ENCODE assay signal across 8 cellular contexts in the genomic region with DNA sequence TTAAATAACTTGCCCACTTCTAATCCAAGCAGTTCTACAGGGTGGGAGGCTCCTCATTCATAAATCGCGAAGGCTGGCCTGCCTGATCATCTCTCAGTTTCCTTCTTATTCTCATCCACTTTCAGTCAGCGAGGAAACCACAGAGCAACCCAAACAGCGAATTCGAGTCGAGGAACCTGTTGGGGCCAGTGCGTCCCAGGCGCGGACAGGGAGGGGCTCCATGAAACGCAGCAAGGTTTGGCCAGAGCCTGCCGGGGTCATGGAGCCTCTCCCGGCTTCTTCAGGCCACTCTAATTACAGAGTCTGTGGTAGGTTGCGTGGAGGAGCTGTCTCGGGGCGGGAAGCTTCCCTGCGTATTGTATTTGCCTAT. TPM values are rescaled to one million over a fixed set of nuclear protein-coding genes. Genes with fewer than 3 reads are reported as not detected.
DNase-seq lines count a peak whose midpoint lies in the region; ATAC-seq and TF ChIP-seq lines count a peak whose summit lies in the region.

No MANE protein-coding gene starts in this region.

- H3K27me3 ChIP-seq in BLaER1 (peaks cover 41% of the 10 kb centered on the region), esophagus muscularis mucosa (no peaks in the 10 kb centered on the region), neural progenitor cell (peaks cover 64% of the 10 kb centered on the region)

- no peaks in the 10 kb centered on the region for H3K36me3 ChIP-seq in BLaER1
- no peaks in the 10 kb centered on the region for H3K36me3 ChIP-seq in esophagus muscularis mucosa
- no peaks in the 10 kb centered on the region for H3K36me3 ChIP-seq in neural progenitor cell

- H3K4me1 ChIP-seq in BLaER1 (peaks cover 23% of the 10 kb centered on the region), esophagus muscularis mucosa (peaks cover 31 to 62% (median 54%) of the 10 kb centered on the region in 4 donors), neural progenitor cell (peaks cover 34% of the 10 kb centered on the region)

- peak overlapping the region; percentile 75 for H3K4me3 ChIP-seq in BLaER1
- peak overlapping the region; percentile 76 to 88 (median 79) for H3K4me3 ChIP-seq in esophagus muscularis mucosa
- H3K4me3 ChIP-seq in neural progenitor cell, result peak overlapping the region; percentile 42

- peak; percentile 5 for ATAC-seq in GM21825 (IDR thresholded peaks at IDR 0.05; ENCODE audit: unreplicated experiment)

- H3K79me2 ChIP-seq in neural progenitor cell (ENCODE audit: low read depth), result no peaks in the 10 kb centered on the region

- H3K9me3 ChIP-seq in BLaER1, result no peaks in the 10 kb centered on the region
- H3K9me3 ChIP-seq in esophagus muscularis mucosa, result no peaks in the 10 kb centered on the region
- no peaks in the 10 kb centered on the region for H3K9me3 ChIP-seq in neural progenitor cell (ENCODE audit: low read depth)

- no peak for TF ChIP-seq EP300 in esophagus muscularis mucosa (IDR thresholded peaks at IDR 0.05)

- no peak for TF ChIP-seq CTCF in esophagus muscularis mucosa (IDR thresholded peaks at IDR 0.05)
- TF ChIP-seq CTCF in neural progenitor cell (IDR thresholded peaks at IDR 0.05), result no peak

- peaks cover 15% of the 10 kb centered on the region; the same call in 1 of the 2 replicates for H4K20me1 ChIP-seq in BLaER1
- H4K20me1 ChIP-seq in neural progenitor cell (ENCODE audit: low read depth), result peaks cover 13% of the 10 kb centered on the region

- H3K36me3 Mint-ChIP-seq in T-helper 2 cell treated with Interferon-gamma antibody and Interleukin-4, amounts not matched to agents 5 μg/mL and 100 μg/mL, for 36 hours (ENCODE audit: low read depth), result no peaks in the 10 kb centered on the region
- H3K36me3 Mint-ChIP-seq in neural progenitor cell, result no peaks in the 10 kb centered on the region

- H2AFZ ChIP-seq in neural progenitor cell (replicated peaks), result peak overlapping the region; percentile 82

- peak overlapping the region; percentile 88 for H3K27ac Mint-ChIP-seq in T-helper 2 cell treated with Interferon-gamma antibody and Interleukin-4, amounts not matched to agents 5 μg/mL and 100 μg/mL, for 36 hours
- H3K27ac Mint-ChIP-seq in neural progenitor cell, result peak overlapping the region; percentile 98

- H3F3A ChIP-seq in neural progenitor cell (ENCODE audit: low read depth), result peaks cover 22% of the 10 kb centered on the region

- peak; percentile 26 for DNase-seq in T-helper 2 cell treated with Interferon-gamma antibody and Interleukin-4, amounts not matched to agents 5 μg/mL and 100 μg/mL, for 36 hours (ENCODE audit: low spot score)
- no peak for DNase-seq in esophagus muscularis mucosa (ENCODE audit: extremely low spot score)
- peak; percentile 72 for DNase-seq in neural progenitor cell (ENCODE audit: low spot score)
- no peak for DNase-seq in T1000 (lab: John Stamatoyannopoulos, UW)
- DNase-seq in COLO829 (ENCODE audit: low spot score), result no peak
- no peak for DNase-seq in NCI-H1417 (lab: John Stamatoyannopoulos, UW)

- intact Hi-C loops in esophagus muscularis mucosa (cut with DNase I), result loop anchor here (5.0 kb wide), 1 partner anchor 35 kb away; no protein-coding TSS in a partner anchor

- H3K4me2 ChIP-seq in BLaER1, result peak overlapping the region; percentile 99
- peak overlapping the region; percentile 80 for H3K4me2 ChIP-seq in neural progenitor cell

- peak overlapping the region; percentile 92 for H3K4me3 Mint-ChIP-seq in T-helper 2 cell treated with Interferon-gamma antibody and Interleukin-4, amounts not matched to agents 5 μg/mL and 100 μg/mL, for 36 hours
- peak overlapping the region; percentile 86 for H3K4me3 Mint-ChIP-seq in neural progenitor cell

- H3K27me3 Mint-ChIP-seq in T-helper 2 cell treated with Interferon-gamma antibody and Interleukin-4, amounts not matched to agents 5 μg/mL and 100 μg/mL, for 36 hours (ENCODE audit: low read depth), result peaks cover 48% of the 10 kb centered on the region
- peaks cover 22% of the 10 kb centered on the region for H3K27me3 Mint-ChIP-seq in neural progenitor cell (ENCODE audit: insufficient read depth, low read depth)

- H3K9me3 Mint-ChIP-seq in T-helper 2 cell treated with Interferon-gamma antibody and Interleukin-4, amounts not matched to agents 5 μg/mL and 100 μg/mL, for 36 hours, result no peaks in the 10 kb centered on the region
- no peaks in the 10 kb centered on the region for H3K9me3 Mint-ChIP-seq in neural progenitor cell

- no peak for TF ChIP-seq POLR2A in esophagus muscularis mucosa (IDR thresholded peaks at IDR 0.05; ENCODE audit: low read depth)

- 4% methylated on average over 14 of the region's 16 CpGs for WGBS in esophagus muscularis mucosa

- H3K27ac ChIP-seq in BLaER1, result peak overlapping the region; percentile 92
- H3K27ac ChIP-seq in esophagus muscularis mucosa (replicated peaks in 1 of 4), result peak overlapping the region; percentile 92 to 97 (median 96)
- H3K27ac ChIP-seq in neural progenitor cell, result peak overlapping the region; percentile 57

- H3K4me1 Mint-ChIP-seq in T-helper 2 cell treated with Interferon-gamma antibody and Interleukin-4, amounts not matched to agents 5 μg/mL and 100 μg/mL, for 36 hours (ENCODE audit: low read depth), result peaks cover 19% of the 10 kb centered on the region
- H3K4me1 Mint-ChIP-seq in neural progenitor cell, result peaks cover 51% of the 10 kb centered on the region

- H3K9ac ChIP-seq in BLaER1 (peak overlapping the region; percentile 84), neural progenitor cell (no peak overlapping the region)

RNA-seq across cellular contexts. Expression of a gene that starts 0.7 kb away (rescaled TPM):
- total RNA-seq in esophagus muscularis mucosa (10 to 100 TPM; 21.9 to 57.0 (median 37.5) TPM), neural progenitor cell (ENCODE audit: low replicate concordance) (9.6 and 18.1 TPM in 2 replicates)

Comparison
In these comparisons a context has a peak if more than half of its experiments do, and no peak if none do; other contexts are left out.
1. DNase-seq: peak in T-helper 2 cell treated with Interferon-gamma antibody and Interleukin-4, amounts not matched to agents 5 μg/mL and 100 μg/mL, for 36 hours (single experiment) and neural progenitor cell (single experiment); none in esophagus muscularis mucosa (single experiment), T1000 (single experiment), COLO829 (single experiment) and NCI-H1417 (0 of 3).
2. Peak in every context shown above with its lines, with median percentiles within 50 percentile points of each other: H3K27ac ChIP-seq and H3K4me3 ChIP-seq.